ENCODE assay signal across 2 cellular contexts in genomic region chr12:112555621-112556233, GRCh38.
TF ChIP-seq lines count a peak whose summit lies in the region.

No MANE protein-coding gene starts in this region.

TF ChIP-seq in HEK293T, 16 proteins besides CTCF, POLR2A, EP300 and RAD21:
- TF ChIP-seq PKNOX1 (IDR thresholded peaks at IDR 0.05) (no peak), ARNT (IDR thresholded peaks at IDR 0.05) (no peak), LEF1 (IDR thresholded peaks at IDR 0.05; ENCODE audit: borderline replicate concordance) (no peak), ELF4 (IDR thresholded peaks at IDR 0.05) (no peak), CTBP1 (IDR thresholded peaks at IDR 0.05; ENCODE audit: borderline replicate concordance) (no peak), TARDBP (IDR thresholded peaks at IDR 0.05) (no peak), SP1 (IDR thresholded peaks at IDR 0.05) (no peak), HDGF (IDR thresholded peaks at IDR 0.05; ENCODE audit: borderline replicate concordance) (no peak), FOXM1 (IDR thresholded peaks at IDR 0.05; ENCODE audit: borderline replicate concordance) (no peak), FOXK2 (IDR thresholded peaks at IDR 0.05) (no peak), FOXA1 (IDR thresholded peaks at IDR 0.05) (no peak), ZNF384 (IDR thresholded peaks at IDR 0.05) (no peak), SUZ12 (IDR thresholded peaks at IDR 0.05) (no peak), L3MBTL2 (conservative IDR thresholded peaks at IDR 0.05) (no peak), BHLHE40 (IDR thresholded peaks at IDR 0.05; ENCODE audit: borderline replicate concordance) (no peak), NFRKB (IDR thresholded peaks at IDR 0.05) (no peak)

TF ChIP-seq in K562, 482 proteins besides CTCF, POLR2A, EP300 and RAD21 (continued from another document and continues in another):
- no peak for TF ChIP-seq ZNF318 (IDR thresholded peaks at IDR 0.05; ENCODE audit: borderline replicate concordance in 1 of 2, low read depth in 1 of 2)
- TF ChIP-seq HES1 (IDR thresholded peaks at IDR 0.05; ENCODE audit: low read depth): no peak
- no peak for TF ChIP-seq HDGF (IDR thresholded peaks at IDR 0.05)
- no peak for TF ChIP-seq RBBP5 (IDR thresholded peaks at IDR 0.05; ENCODE audit: borderline replicate concordance, insufficient read depth, low read length, poor library complexity, severe bottlenecking)
- TF ChIP-seq ZSCAN32 (CRISPR knock-in tag; IDR thresholded peaks at IDR 0.05): no peak
- TF ChIP-seq TRIM24 (IDR thresholded peaks at IDR 0.05): no peak
- no peak for TF ChIP-seq ETS2 (tag; IDR thresholded peaks at IDR 0.05; ENCODE audit: borderline replicate concordance, poor library complexity, severe bottlenecking)
- no peak for TF ChIP-seq BDP1 (IDR thresholded peaks at IDR 0.05; ENCODE audit: insufficient read depth, insufficient read length)
- no peak for TF ChIP-seq ZKSCAN1 (IDR thresholded peaks at IDR 0.05; ENCODE audit: low read depth, low read length)
- TF ChIP-seq TRIM25 (IDR thresholded peaks at IDR 0.05; ENCODE audit: borderline replicate concordance): no peak
- TF ChIP-seq DNMT1 (IDR thresholded peaks at IDR 0.05): no peak
- no peak for TF ChIP-seq KDM5B (IDR thresholded peaks at IDR 0.05; ENCODE audit: insufficient replicate concordance, low read depth, low read length)
- no peak for TF ChIP-seq PBX2 (CRISPR knock-in tag; IDR thresholded peaks at IDR 0.05; ENCODE audit: low read depth)
- TF ChIP-seq PBX2 (tag; conservative IDR thresholded peaks at IDR 0.05; ENCODE audit: low read depth): no peak
- TF ChIP-seq HDAC3 (IDR thresholded peaks at IDR 0.05; ENCODE audit: borderline replicate concordance, partially characterized antibody): no peak
- TF ChIP-seq POLR2AphosphoS2 (IDR thresholded peaks at IDR 0.05; ENCODE audit: low read length): no peak
- no peak for TF ChIP-seq CREBBP (IDR thresholded peaks at IDR 0.05; ENCODE audit: low read depth, low read length)
- no peak for TF ChIP-seq ZBTB40 (IDR thresholded peaks at IDR 0.05)
- TF ChIP-seq ZBTB40 (CRISPR knock-in tag; IDR thresholded peaks at IDR 0.05): no peak
- TF ChIP-seq TOE1 (IDR thresholded peaks at IDR 0.05; ENCODE audit: borderline replicate concordance): no peak
- TF ChIP-seq TOE1 (CRISPR knock-in tag; IDR thresholded peaks at IDR 0.05; ENCODE audit: borderline replicate concordance, low read depth): no peak
- no peak for TF ChIP-seq FOXJ3 (CRISPR knock-in tag; IDR thresholded peaks at IDR 0.05)
- no peak for TF ChIP-seq NFATC3 (IDR thresholded peaks at IDR 0.05)
- TF ChIP-seq EGR1 (conservative IDR thresholded peaks at IDR 0.05): no peak
- no peak for TF ChIP-seq TARDBP (IDR thresholded peaks at IDR 0.05)
- 0 out of 2 replicates have a peak, but pooled peaks have one; percentile 27 for TF ChIP-seq DPF2 (IDR thresholded peaks at IDR 0.05)
- no peak for TF ChIP-seq TGIF2 (CRISPR knock-in tag; IDR thresholded peaks at IDR 0.05)
- peak; percentile 79 for TF ChIP-seq ATF7 (IDR thresholded peaks at IDR 0.05)
- TF ChIP-seq ZNF551 (CRISPR knock-in tag; IDR thresholded peaks at IDR 0.05): no peak
- no peak for TF ChIP-seq POLR2G (IDR thresholded peaks at IDR 0.05; ENCODE audit: low read depth, low read length)
